ENCODE assay signal across 1 cellular context in genomic region chr3:134214239-134214638, GRCh38.
TF ChIP-seq lines count a peak whose summit lies in the region.

No MANE protein-coding gene starts in this region.

TF ChIP-seq in IMR-90, 13 proteins besides CTCF, POLR2A, EP300 and RAD21:
- TF ChIP-seq SMC3 (IDR thresholded peaks at IDR 0.05; ENCODE audit: low read depth, low read length) (no peak), RCOR1 (IDR thresholded peaks at IDR 0.05; ENCODE audit: insufficient replicate concordance, low read length) (no peak)
- TF ChIP-seq, protein P1, sequence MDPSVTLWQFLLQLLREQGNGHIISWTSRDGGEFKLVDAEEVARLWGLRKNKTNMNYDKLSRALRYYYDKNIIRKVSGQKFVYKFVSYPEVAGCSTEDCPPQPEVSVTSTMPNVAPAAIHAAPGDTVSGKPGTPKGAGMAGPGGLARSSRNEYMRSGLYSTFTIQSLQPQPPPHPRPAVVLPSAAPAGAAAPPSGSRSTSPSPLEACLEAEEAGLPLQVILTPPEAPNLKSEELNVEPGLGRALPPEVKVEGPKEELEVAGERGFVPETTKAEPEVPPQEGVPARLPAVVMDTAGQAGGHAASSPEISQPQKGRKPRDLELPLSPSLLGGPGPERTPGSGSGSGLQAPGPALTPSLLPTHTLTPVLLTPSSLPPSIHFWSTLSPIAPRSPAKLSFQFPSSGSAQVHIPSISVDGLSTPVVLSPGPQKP (IDR thresholded peaks at IDR 0.05; ENCODE audit: borderline replicate concordance, low read depth, low read length) = no peak
